Comparison of ENCODE assay signal across 9 cellular contexts in the genomic region with DNA sequence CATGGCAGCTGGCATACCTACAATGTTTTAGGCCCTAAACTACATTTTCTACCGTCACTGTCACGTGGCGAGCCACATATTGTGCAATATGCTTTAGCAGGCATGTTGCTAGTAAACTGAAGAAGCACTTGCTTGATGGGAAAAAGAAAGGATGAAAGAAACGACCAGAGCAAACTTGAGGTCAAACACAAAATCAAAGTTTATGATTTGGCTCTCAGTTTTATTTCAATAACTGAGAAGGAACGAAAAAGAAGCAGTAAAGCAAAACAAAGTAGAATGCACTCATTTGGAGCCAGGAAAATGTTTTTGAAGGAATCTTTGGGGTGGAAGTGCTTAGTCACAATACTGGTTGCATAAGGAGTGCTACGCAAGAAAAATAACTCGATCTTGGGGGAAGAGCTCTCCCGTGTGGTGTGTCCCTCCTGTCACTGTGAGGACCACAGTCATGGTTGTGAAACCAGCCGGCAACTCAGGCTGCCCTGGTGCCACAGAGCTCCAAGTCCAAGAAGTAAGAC.
A peak's percentile ranks its signal among the peaks of the same experiment; 100 is the strongest.
DNase-seq lines count a peak whose midpoint lies in the region; ATAC-seq, FAIRE-seq and TF ChIP-seq lines count a peak whose summit lies in the region.
"Had no signal": no experiment of that assay in that cellular context is flagged by ENCODE, and none has a peak within 500 bp of the region (broad histone marks: within the 10 kb centered on the region; RNA-seq: fewer than 3 reads in every experiment).

No MANE protein-coding gene starts in this region.

- FAIRE-seq in pancreas (lab: Jason Lieb, UNC), result no peak

- intact Hi-C loops in Caco-2 (cut with micrococcal nuclease; ENCODE audit: unreplicated experiment), result no loop called here
- intact Hi-C loops in PC-9 (cut with micrococcal nuclease; ENCODE audit: unreplicated experiment), result loop anchor here (1.0 to 5.0 kb wide), 2 partner anchors 425 to 1315 kb away; a partner anchor contains a TSS
- intact Hi-C loops in pancreas (cut with DNase I), result no loop called here

- H3F3A ChIP-seq in PC-9 (ENCODE audit: insufficient read depth, low read depth), result no peaks in the 10 kb centered on the region

- TF ChIP-seq CTCF in Caco-2 (IDR thresholded peaks at IDR 0.05; ENCODE audit: insufficient read depth in 1 of 2, low read depth in 1 of 2, low read length in 1 of 2, severe bottlenecking in 1 of 2, unreplicated experiment in 1 of 2), result no peak
- TF ChIP-seq CTCF in PC-9 (conservative IDR thresholded peaks at IDR 0.05), result 0 out of 2 replicates have a peak, but pooled peaks have one; percentile 18
- TF ChIP-seq CTCF in pancreas (IDR thresholded peaks at IDR 0.05), result no peak

- peak in 3 of 4 donors; percentile 56 to 86 (median 69) for ATAC-seq in pancreas
- ATAC-seq in GM21367 (IDR thresholded peaks at IDR 0.05; ENCODE audit: unreplicated experiment), result no peak
- ATAC-seq: natural killer cell had no signal

- H2AFZ ChIP-seq in PC-9, result peak overlapping the region; percentile 70

- POLR2A ChIA-PET in Caco-2 (lab: Charles Lee) (no interaction called here), PC-9 (lab: Charles Lee; ENCODE audit: unreplicated experiment) (interaction anchor here (0.5 to 0.8 kb wide), 4 partner anchors 316 to 925 kb away, joined by 3 to 10 read pairs (median 5); no protein-coding TSS in a partner anchor)

- no peak overlapping the region for H3K27ac Mint-ChIP-seq in Caco-2 (ENCODE audit: unreplicated experiment)
- H3K27ac Mint-ChIP-seq: natural killer cell had no signal

- CTCF ChIA-PET in Caco-2 (lab: Charles Lee) (no interaction called here), PC-9 (lab: Charles Lee) (no interaction called here)

- 45 to 53% methylated on average over 9 of the region's 9 CpGs for WGBS in pancreas, 2 donors

- no peaks in the 10 kb centered on the region for H4K20me1 ChIP-seq in PC-9 (ENCODE audit: insufficient read depth)

- H3K27ac ChIP-seq in PC-9, result peak overlapping the region; percentile 55
- no peak overlapping the region for H3K27ac ChIP-seq in pancreas

- BruUV-seq in Caco-2 (replicated peaks; lab: Mats Ljungman, UMichigan) (no TSS peak), PC-9 (replicated peaks; lab: Mats Ljungman, UMichigan) (no TSS peak)

- H3K4me1 ChIP-seq in Caco-2 (no peaks in the 10 kb centered on the region), PC-9 (replicated peaks; ENCODE audit: insufficient read depth) (no peaks in the 10 kb centered on the region), pancreas (no peaks in the 10 kb centered on the region)

- no peaks in the 10 kb centered on the region for H3K36me3 ChIP-seq in Caco-2 (ENCODE audit: control insufficient read depth, insufficient read depth, low read length)
- H3K36me3 ChIP-seq in PC-9 (ENCODE audit: low read depth), result no peaks in the 10 kb centered on the region
- H3K36me3 ChIP-seq in pancreas, result no peaks in the 10 kb centered on the region

- H3K4me3 Mint-ChIP-seq in Caco-2 (ENCODE audit: unreplicated experiment), result no peak overlapping the region
- H3K4me3 Mint-ChIP-seq: natural killer cell had no signal

- H3K9me3 ChIP-seq in Caco-2, result no peaks in the 10 kb centered on the region
- no peaks in the 10 kb centered on the region for H3K9me3 ChIP-seq in PC-9 (ENCODE audit: insufficient read depth, low read depth)
- H3K9me3 ChIP-seq in pancreas, result no peaks in the 10 kb centered on the region

- peaks cover 6% of the 10 kb centered on the region for H3K4me1 Mint-ChIP-seq in Caco-2 (ENCODE audit: low read depth, unreplicated experiment)
- H3K4me1 Mint-ChIP-seq: natural killer cell had no signal

- peak; percentile 13 to 35 for DNase-seq in Caco-2
- peak; percentile 48 to 65 for DNase-seq in PC-9
- DNase-seq in fibroblast of peridontal ligament (ENCODE audit: extremely low read depth), result peak; percentile 98
- peak in 1 of 6 donors; percentile 29 for DNase-seq in pancreas
- no peak for DNase-seq in SHP77 treated with DMSO at 0.1 percent for 48 hours (lab: John Stamatoyannopoulos, UW)
- no peak for DNase-seq in amygdala (lab: John Stamatoyannopoulos, UW)
- DNase-seq in cerebellum (ENCODE audit: low spot score), result no peak
- DNase-seq: natural killer cell had no signal

- no peak overlapping the region for H3K4me3 ChIP-seq in Caco-2 (ENCODE audit: low read depth, low read length)
- no peak overlapping the region for H3K4me3 ChIP-seq in PC-9
- no peak overlapping the region for H3K4me3 ChIP-seq in pancreas

- H3K79me2 ChIP-seq in PC-9 (ENCODE audit: low read depth), result no peaks in the 10 kb centered on the region

- no peaks in the 10 kb centered on the region for H3K9me2 ChIP-seq in PC-9 (ENCODE audit: insufficient read depth)

- H3K27me3 ChIP-seq in Caco-2 (replicated peaks; ENCODE audit: control insufficient read depth, insufficient read depth, low read length) (no peaks in the 10 kb centered on the region; the same call in 1 of the 2 replicates), PC-9 (ENCODE audit: insufficient read depth, low read depth) (no peaks in the 10 kb centered on the region), pancreas (no peaks in the 10 kb centered on the region)

- H3K9me3 Mint-ChIP-seq in Caco-2 (ENCODE audit: unreplicated experiment), result no peaks in the 10 kb centered on the region

- H3K4me2 ChIP-seq in PC-9, result peak overlapping the region; percentile 27

- H3K36me3 Mint-ChIP-seq in Caco-2 (ENCODE audit: insufficient read depth, unreplicated experiment), result no peaks in the 10 kb centered on the region
- H3K36me3 Mint-ChIP-seq: natural killer cell had no signal

- peaks cover 3% of the 10 kb centered on the region for H3K27me3 Mint-ChIP-seq in Caco-2 (ENCODE audit: insufficient read depth, unreplicated experiment)

Comparison
In these comparisons a context has a peak if more than half of its experiments do, and no peak if none do; other contexts are left out.
1. DNase-seq: peak in Caco-2 (2 of 2), PC-9 (2 of 2) and fibroblast of peridontal ligament (single experiment); none in SHP77 treated with DMSO at 0.1 percent for 48 hours (single experiment), amygdala (0 of 56) and cerebellum (single experiment).